9 cellular contexts compared by ENCODE assay signal in genomic region chr17:14310101-14310500, GRCh38. TPM values are rescaled to one million over a fixed set of nuclear protein-coding genes. Genes with fewer than 3 reads are reported as not detected.
A peak's percentile ranks its signal among the peaks of the same experiment; 100 is the strongest.
DNase-seq lines count a peak whose midpoint lies in the region; ATAC-seq and TF ChIP-seq lines count a peak whose summit lies in the region.
"Had no signal": no experiment of that assay in that cellular context is flagged by ENCODE, and none has a peak within 500 bp of the region (broad histone marks: within the 10 kb centered on the region; RNA-seq: fewer than 3 reads in every experiment).

No MANE protein-coding gene starts in this region.

- no peaks in the 10 kb centered on the region for H3K27me3 ChIP-seq in endocrine pancreas (ENCODE audit: control insufficient read depth, insufficient read depth, low read length)

- H3K4me3 ChIP-seq in AG10803 (ENCODE audit: low read length) = peak overlapping the region; percentile 63
- peak overlapping the region; percentile 71 for H3K4me3 ChIP-seq in endocrine pancreas (ENCODE audit: control insufficient read depth, insufficient read depth, low read length)

- no peak overlapping the region for H3K27ac Mint-ChIP-seq in naive B cell

- H3K4me3 Mint-ChIP-seq in naive B cell = peak overlapping the region in 7 of 8 donors; percentile 21 to 82 (median 77)

- no peaks in the 10 kb centered on the region for H3K9me3 ChIP-seq in endocrine pancreas (ENCODE audit: control insufficient read depth, low read length)

- H3K36me3 ChIP-seq in endocrine pancreas (ENCODE audit: control insufficient read depth, insufficient read depth, low read length) = no peaks in the 10 kb centered on the region

- peaks cover 0 to 19% (median 12%) of the 10 kb centered on the region in 3 donors for H3K27me3 Mint-ChIP-seq in naive B cell

- H3K9ac ChIP-seq in endocrine pancreas (ENCODE audit: control insufficient read depth, insufficient read depth, low read length) = peak overlapping the region; percentile 55

- peaks cover 13 to 25% (median 20%) of the 10 kb centered on the region in 3 donors for H3K4me1 Mint-ChIP-seq in naive B cell

- TF ChIP-seq CTCF in AG10803 (conservative IDR thresholded peaks at IDR 0.05; ENCODE audit: low read length) = no peak

- no peak for DNase-seq in AG10803 (ENCODE audit: low read depth)
- DNase-seq in NCI-H69 (lab: John Stamatoyannopoulos, UW) = peak; percentile 20
- no peak for DNase-seq in naive B cell
- DNase-seq in GM03348 (ENCODE audit: low spot score) = no peak
- DNase-seq: EL had no signal

- peaks cover 4% of the 10 kb centered on the region for H3K4me1 ChIP-seq in endocrine pancreas (ENCODE audit: control insufficient read depth, insufficient read depth, low read length)

- H3K36me3 Mint-ChIP-seq in naive B cell = peaks cover 0 to 5% of the 10 kb centered on the region in 2 donors

- H3K9me3 Mint-ChIP-seq in naive B cell = peaks cover 0 to 1% (median 0%) of the 10 kb centered on the region in 7 donors

- ATAC-seq in naive B cell (ENCODE audit: low read depth in 2 of 2) (no peak), HG02884 (IDR thresholded peaks at IDR 0.05; ENCODE audit: unreplicated experiment) (no peak), HG02610 (IDR thresholded peaks at IDR 0.05; ENCODE audit: unreplicated experiment) (no peak), GM18873 (IDR thresholded peaks at IDR 0.05; ENCODE audit: low FRiP score, unreplicated experiment) (no peak)

RNA-seq across cellular contexts. Expression of gene HS3ST3B1, which starts 9.2 kb away (rescaled TPM):
- polyA plus RNA-seq in naive B cell (ENCODE audit: low read depth in 6 of 6) = 1 to 10 TPM in 4 of 6 donors, under 1 TPM in 2; 0.22 to 3.1 (median 2.6) TPM
